1 cellular context compared by ENCODE assay signal in genomic region chr16:28255838-28256237, GRCh38.
TF ChIP-seq lines count a peak whose summit lies in the region.

No MANE protein-coding gene starts in this region.

TF ChIP-seq in WTC11, 78 proteins besides CTCF, POLR2A, EP300 and RAD21 (continued from another document):
- TF ChIP-seq ATF6 (CRISPR knock-in tag; IDR thresholded peaks at IDR 0.05): no peak
- no peak for TF ChIP-seq ETV6 (CRISPR knock-in tag; IDR thresholded peaks at IDR 0.05)
- no peak for TF ChIP-seq ZBTB43 (CRISPR knock-in tag; IDR thresholded peaks at IDR 0.05)
- no peak for TF ChIP-seq ELF4 (CRISPR knock-in tag; IDR thresholded peaks at IDR 0.05; ENCODE audit: low read depth)
- no peak for TF ChIP-seq HMGA2 (CRISPR knock-in tag; IDR thresholded peaks at IDR 0.05)
- no peak for TF ChIP-seq IRF1 (CRISPR knock-in tag; IDR thresholded peaks at IDR 0.05)
